Comparison of ENCODE assay signal across 7 cellular contexts in genomic region chr2:222982010-222982908, GRCh38.
DNase-seq lines count a peak whose midpoint lies in the region; ATAC-seq and TF ChIP-seq lines count a peak whose summit lies in the region.

No MANE protein-coding gene starts in this region.

- intact Hi-C loops in CD8-positive, alpha-beta T cell (cut with DNase I, micrococcal nuclease) = no loop called here

- H3K36me3 Mint-ChIP-seq in CD8-positive, alpha-beta T cell = no peaks in the 10 kb centered on the region

- H3K4me1 ChIP-seq in CD8-positive, alpha-beta T cell (ENCODE audit: insufficient read depth, low read length) = peaks cover 5% of the 10 kb centered on the region

- CTCF ChIA-PET in CD8-positive, alpha-beta T cell (lab: Charles Lee) = no interaction called here

- H3K27me3 ChIP-seq in CD8-positive, alpha-beta T cell (ENCODE audit: insufficient read depth, low read length) = no peaks in the 10 kb centered on the region

- no peaks in the 10 kb centered on the region for H3K36me3 ChIP-seq in CD8-positive, alpha-beta T cell (ENCODE audit: insufficient read depth, low read length)

- H3K4me3 ChIP-seq in cardiac fibroblast (replicated peaks in 1 of 2; ENCODE audit: low read depth in 2 of 2, low read length in 2 of 2) = no peak overlapping the region
- H3K4me3 ChIP-seq in CD8-positive, alpha-beta T cell (ENCODE audit: low read depth, low read length) = no peak overlapping the region

- no peaks in the 10 kb centered on the region for H3K9me3 ChIP-seq in CD8-positive, alpha-beta T cell (ENCODE audit: low read length)

- peak; percentile 75 for TF ChIP-seq CTCF in cardiac fibroblast (IDR thresholded peaks at IDR 0.05; ENCODE audit: low read depth, low read length)
- no peak for TF ChIP-seq CTCF in CD8-positive, alpha-beta T cell (IDR thresholded peaks at IDR 0.05)

- DNase-seq in ELR (ENCODE audit: low read depth) (peak; percentile 68), NCI-H446 treated with DMSO at 0.1 percent for 48 hours (lab: John Stamatoyannopoulos, UW) (peak; percentile 41), cardiac fibroblast (ENCODE audit: low read depth in 2 of 2) (peak; percentile 88 to 92), left lobe of liver (ENCODE audit: low spot score) (no peak)
- no peak for DNase-seq in CD8-positive, alpha-beta T cell

- POLR2A ChIA-PET in CD8-positive, alpha-beta T cell (lab: Charles Lee) = interaction anchor here (0.6 kb wide), 1 partner anchor 12 kb away, joined by 3 read pairs; no protein-coding TSS in a partner anchor

- H3K4me1 Mint-ChIP-seq in CD8-positive, alpha-beta T cell (ENCODE audit: low read depth) = peaks cover 8% of the 10 kb centered on the region

- no peak overlapping the region for H3K4me3 Mint-ChIP-seq in CD8-positive, alpha-beta T cell

- H3K9me3 Mint-ChIP-seq in CD8-positive, alpha-beta T cell = peaks cover 4% of the 10 kb centered on the region

- ATAC-seq in HG02623 (IDR thresholded peaks at IDR 0.05; ENCODE audit: unreplicated experiment) = peak; percentile 71
- peak; percentile 85 for ATAC-seq in left lobe of liver
- no peak for ATAC-seq in CD8-positive, alpha-beta T cell
- no peak for ATAC-seq in HG03439 (IDR thresholded peaks at IDR 0.05; ENCODE audit: unreplicated experiment)

- no peak overlapping the region for H3K27ac Mint-ChIP-seq in CD8-positive, alpha-beta T cell

- peaks cover 24% of the 10 kb centered on the region for H3K27me3 Mint-ChIP-seq in CD8-positive, alpha-beta T cell (ENCODE audit: low read depth)

- H3K27ac ChIP-seq in CD8-positive, alpha-beta T cell (ENCODE audit: low read depth, low read length) = no peak overlapping the region

Comparison
In these comparisons a context has a peak if more than half of its experiments do, and no peak if none do; other contexts are left out.
1. DNase-seq: peak in ELR (single experiment), NCI-H446 treated with DMSO at 0.1 percent for 48 hours (single experiment) and cardiac fibroblast (2 of 2); none in left lobe of liver (single experiment) and CD8-positive, alpha-beta T cell (0 of 7).
2. ATAC-seq: peak in HG02623 (single experiment) and left lobe of liver (single experiment); none in CD8-positive, alpha-beta T cell (single experiment) and HG03439 (single experiment).